In genomic region chr10:129841590-129841989, GRCh38 we compare ENCODE assay signal across 9 cellular contexts.
"Had no signal": no experiment of that assay in that cellular context is flagged by ENCODE, and none has a peak within 500 bp of the region (broad histone marks: within the 10 kb centered on the region; RNA-seq: fewer than 3 reads in every experiment).

No MANE protein-coding gene starts in this region.

- H3K27me3 Mint-ChIP-seq: IgD-negative memory B cell had no signal

- H3K4me3 ChIP-seq: GM23248, HAP-1 had no signal

- H3K27ac Mint-ChIP-seq: HFFc6, IgD-negative memory B cell had no signal

- H3K9ac ChIP-seq: GM23248 had no signal

- H3K27ac ChIP-seq: GM23248, HL-60 had no signal

- H3K9me3 ChIP-seq: HAP-1 had no signal

- H3K4me3 Mint-ChIP-seq: HFFc6, IgD-negative memory B cell had no signal

- H3K9me3 Mint-ChIP-seq: IgD-negative memory B cell had no signal

- DNase-seq: GM23248, GOT3, H7, HFFc6 had no signal

- ATAC-seq: HCT116, HepG2 had no signal

- H2AFZ ChIP-seq: GM23248 had no signal

- H3K4me1 Mint-ChIP-seq: IgD-negative memory B cell had no signal
